ENCODE assay signal across 8 cellular contexts in the genomic region with DNA sequence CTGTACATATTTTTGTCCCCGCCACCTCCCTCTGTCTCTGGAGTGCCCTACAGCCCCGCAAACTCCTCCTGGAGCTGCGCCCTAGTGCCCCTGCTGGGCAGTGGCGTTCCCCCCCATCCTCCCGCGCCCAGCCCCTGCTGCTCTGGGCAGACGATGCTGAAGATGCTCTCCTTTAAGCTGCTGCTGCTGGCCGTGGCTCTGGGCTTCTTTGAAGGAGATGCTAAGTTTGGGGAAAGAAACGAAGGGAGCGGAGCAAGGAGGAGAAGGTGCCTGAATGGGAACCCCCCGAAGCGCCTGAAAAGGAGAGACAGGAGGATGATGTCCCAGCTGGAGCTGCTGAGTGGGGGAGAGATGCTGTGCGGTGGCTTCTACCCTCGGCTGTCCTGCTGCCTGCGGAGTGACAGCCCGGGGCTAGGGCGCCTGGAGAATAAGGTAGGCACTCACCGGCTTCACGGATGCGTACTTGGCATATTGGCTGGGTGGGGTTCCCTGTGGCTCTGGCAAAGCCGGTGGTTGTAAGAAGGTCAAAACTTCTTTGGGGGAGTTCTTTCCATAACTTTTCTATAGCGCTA. TPM values are rescaled to one million over a fixed set of nuclear protein-coding genes. Genes with fewer than 3 reads are reported as not detected.
DNase-seq lines count a peak whose midpoint lies in the region; ATAC-seq and TF ChIP-seq lines count a peak whose summit lies in the region.

No MANE protein-coding gene starts in this region.

- DNase-seq in DND-41 (peak; percentile 64), HFFc6 (no peak), NCI-H1048 (lab: John Stamatoyannopoulos, UW) (no peak), COLO829 (ENCODE audit: low spot score) (no peak)
- DNase-seq in activated naive CD8-positive, alpha-beta T cell treated with anti-CD3 and anti-CD28 coated beads, Interleukin-2, amount 10 ng/mL, durations not matched to agents 7 days and 5 days: peak; percentile 40

- H3K27ac Mint-ChIP-seq in HFFc6: no peak overlapping the region
- no peak overlapping the region for H3K27ac Mint-ChIP-seq in activated naive CD8-positive, alpha-beta T cell treated with anti-CD3 and anti-CD28 coated beads, Interleukin-2, amount 10 ng/mL, durations not matched to agents 7 days and 5 days

- peak overlapping the region; percentile 74 for H3K9ac ChIP-seq in DND-41 (ENCODE audit: low read depth, low read length)

- H3K9me3 Mint-ChIP-seq in HFFc6: no peaks in the 10 kb centered on the region
- no peaks in the 10 kb centered on the region for H3K9me3 Mint-ChIP-seq in activated naive CD8-positive, alpha-beta T cell treated with anti-CD3 and anti-CD28 coated beads, Interleukin-2, amount 10 ng/mL, durations not matched to agents 7 days and 5 days

- H3K27me3 ChIP-seq in DND-41 (ENCODE audit: insufficient read depth, low read length, poor library complexity): no peaks in the 10 kb centered on the region

- H3K27me3 Mint-ChIP-seq in HFFc6 (ENCODE audit: insufficient read depth): peaks cover 36% of the 10 kb centered on the region
- H3K27me3 Mint-ChIP-seq in activated naive CD8-positive, alpha-beta T cell treated with anti-CD3 and anti-CD28 coated beads, Interleukin-2, amount 10 ng/mL, durations not matched to agents 7 days and 5 days: peaks cover 60% of the 10 kb centered on the region

- no peaks in the 10 kb centered on the region for H3K36me3 Mint-ChIP-seq in HFFc6 (ENCODE audit: low read depth)
- no peaks in the 10 kb centered on the region for H3K36me3 Mint-ChIP-seq in activated naive CD8-positive, alpha-beta T cell treated with anti-CD3 and anti-CD28 coated beads, Interleukin-2, amount 10 ng/mL, durations not matched to agents 7 days and 5 days

- peaks cover 68% of the 10 kb centered on the region for H3K79me2 ChIP-seq in DND-41 (ENCODE audit: insufficient read depth, low read length)

- H4K20me1 ChIP-seq in DND-41 (ENCODE audit: insufficient read depth, low read length): no peaks in the 10 kb centered on the region; the same call in 1 of the 2 replicates

- POLR2A ChIA-PET in activated naive CD8-positive, alpha-beta T cell treated with anti-CD3 and anti-CD28 coated beads, Interleukin-2, amount 10 ng/mL, durations not matched to agents 7 days and 5 days (lab: Charles Lee): no interaction called here

- peak; percentile 58 for TF ChIP-seq CTCF in DND-41 (IDR thresholded peaks at IDR 0.05; ENCODE audit: borderline replicate concordance, extremely low read depth, low read length, poor library complexity, severe bottlenecking)
- peak; percentile 32 for TF ChIP-seq CTCF in HFFc6 (IDR thresholded peaks at IDR 0.05)

- no peaks in the 10 kb centered on the region for H3K9me3 ChIP-seq in DND-41 (ENCODE audit: insufficient read depth, low read length, severe bottlenecking)
- no peaks in the 10 kb centered on the region for H3K9me3 ChIP-seq in iPS-18c (ENCODE audit: control insufficient read depth, insufficient read depth, low read length)

- peak overlapping the region; percentile 87 for H3K4me3 Mint-ChIP-seq in HFFc6
- peak overlapping the region; percentile 85 for H3K4me3 Mint-ChIP-seq in activated naive CD8-positive, alpha-beta T cell treated with anti-CD3 and anti-CD28 coated beads, Interleukin-2, amount 10 ng/mL, durations not matched to agents 7 days and 5 days

- H2AFZ ChIP-seq in DND-41 (ENCODE audit: low read depth, low read length): peak overlapping the region; percentile 84

- H3K27ac ChIP-seq in DND-41 (ENCODE audit: low read length) (peak overlapping the region; percentile 90), skin epidermis (no peak overlapping the region)

- H3K4me3 ChIP-seq in DND-41 (ENCODE audit: low read depth in 1 of 2, low read length in 2 of 2) (peak overlapping the region; percentile 40 to 78), iPS-18c (ENCODE audit: insufficient read depth, low read depth, low read length) (peak overlapping the region; percentile 50), skin epidermis (peak overlapping the region in 5 of 7 experiments; percentile 6 to 47 (median 37))

- peaks cover 54% of the 10 kb centered on the region for H3K4me1 ChIP-seq in DND-41 (ENCODE audit: insufficient read depth, low read length)

- peak overlapping the region; percentile 70 for H3K4me2 ChIP-seq in DND-41 (ENCODE audit: insufficient read depth, low read length)

- H3K36me3 ChIP-seq in DND-41 (ENCODE audit: insufficient read depth, low read length): peaks cover 11% of the 10 kb centered on the region

- peak; percentile 54 for ATAC-seq in DND-41 (ENCODE audit: insufficient read depth, low read depth)
- peak; percentile 51 for ATAC-seq in activated naive CD8-positive, alpha-beta T cell treated with anti-CD3 and anti-CD28 coated beads, Interleukin-2, amount 10 ng/mL, durations not matched to agents 7 days and 5 days (ENCODE audit: low read depth)
- no peak for ATAC-seq in HG03196 (IDR thresholded peaks at IDR 0.05; ENCODE audit: unreplicated experiment)

- H3K4me1 Mint-ChIP-seq in HFFc6 (ENCODE audit: low read depth): peaks cover 38% of the 10 kb centered on the region
- peaks cover 18% of the 10 kb centered on the region for H3K4me1 Mint-ChIP-seq in activated naive CD8-positive, alpha-beta T cell treated with anti-CD3 and anti-CD28 coated beads, Interleukin-2, amount 10 ng/mL, durations not matched to agents 7 days and 5 days

RNA-seq across cellular contexts. Expression of a gene that starts 0.7 kb away (rescaled TPM):
- total RNA-seq in HFFc6 (2021; fragmentation: NEBNext Ultra II Directional; extraction: Animal tissue kit (Norgen Biotek cat#: 25700)): 1 to 10 TPM in 1 of 6 experiments, under 1 TPM in 5; 0.09 to 1.1 (median 0.42) TPM
- total RNA-seq in activated naive CD8-positive, alpha-beta T cell treated with anti-CD3 and anti-CD28 coated beads, Interleukin-2, amount 10 ng/mL, durations not matched to agents 7 days and 5 days: not detected

Comparison
In these comparisons a context has a peak if more than half of its experiments do, and no peak if none do; other contexts are left out.
1. DNase-seq: peak in DND-41 (single experiment) and activated naive CD8-positive, alpha-beta T cell treated with anti-CD3 and anti-CD28 coated beads, Interleukin-2, amount 10 ng/mL, durations not matched to agents 7 days and 5 days (single experiment); none in HFFc6 (single experiment), NCI-H1048 (single experiment) and COLO829 (single experiment).
2. Peak in every context shown above with its lines, with median percentiles within 50 percentile points of each other: H3K4me3 ChIP-seq.